Comparison of ENCODE assay signal across 8 cellular contexts in the genomic region with DNA sequence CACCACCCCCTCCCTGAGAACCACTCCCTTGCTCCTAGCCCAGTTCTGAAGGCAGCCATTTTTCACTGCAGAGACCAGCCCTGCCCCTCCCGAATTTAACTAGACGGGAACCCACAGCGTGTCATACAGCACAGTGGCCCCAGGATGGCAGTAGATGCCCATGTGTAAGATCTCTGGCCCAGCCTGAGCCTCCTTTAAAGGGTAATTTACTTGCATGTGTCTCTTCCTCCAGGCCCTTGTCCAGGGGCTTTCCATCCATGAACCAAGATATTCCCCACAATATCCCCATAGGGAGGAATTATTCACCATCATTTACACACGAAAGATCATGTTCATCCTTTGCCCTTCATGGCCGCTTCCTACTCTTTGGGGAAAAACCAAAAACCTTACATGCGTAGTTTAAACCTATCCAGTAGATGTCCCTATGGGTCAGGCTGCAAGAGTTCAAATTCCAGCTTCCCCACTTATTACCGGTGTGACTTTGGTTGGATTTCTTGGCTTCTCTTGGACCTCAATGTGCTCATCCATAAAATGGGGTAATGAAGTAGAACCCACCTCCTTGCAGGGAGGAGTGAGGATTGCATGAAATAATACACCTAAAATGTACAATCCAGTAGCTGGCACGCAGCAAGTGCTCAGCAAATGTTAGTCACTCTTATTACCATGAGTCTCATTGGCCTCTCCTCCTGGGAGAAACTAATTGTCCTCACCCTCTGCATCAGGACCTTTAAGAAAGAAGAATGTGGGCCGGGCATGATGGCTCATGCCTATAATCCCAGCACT. TPM values are rescaled to one million over a fixed set of nuclear protein-coding genes. Genes with fewer than 3 reads are reported as not detected.
DNase-seq lines count a peak whose midpoint lies in the region; ATAC-seq and TF ChIP-seq lines count a peak whose summit lies in the region.

No MANE protein-coding gene starts in this region.

- TF ChIP-seq CTCF in LNCaP clone FGC (IDR thresholded peaks at IDR 0.05; ENCODE audit: control insufficient read depth, extremely low read depth, insufficient read depth): peak; percentile 86
- peak; percentile 96 for TF ChIP-seq CTCF in Panc1 (IDR thresholded peaks at IDR 0.05)
- peak; percentile 86 for TF ChIP-seq CTCF in osteocyte (IDR thresholded peaks at IDR 0.05)
- peak; percentile 87 for TF ChIP-seq CTCF in type B pancreatic cell (conservative IDR thresholded peaks at IDR 0.05)

- H3K9me3 Mint-ChIP-seq in activated T-helper 2 cell treated with anti-CD3 and anti-CD28 coated beads, Interferon-gamma antibody, Interleukin-2, Interleukin-4, amounts not matched to agents 10 μg/mL and 5 μg/mL and 100 μg/mL, durations not matched to agents 14 hours and 24 hours and 36 hours: no peaks in the 10 kb centered on the region
- H3K9me3 Mint-ChIP-seq in osteocyte (ENCODE audit: unreplicated experiment) (no peaks in the 10 kb centered on the region), type B pancreatic cell (no peaks in the 10 kb centered on the region)

- BruUV-seq in Panc1 (replicated peaks; lab: Mats Ljungman, UMichigan): no TSS peak

- no peaks in the 10 kb centered on the region for H3K36me3 ChIP-seq in Panc1 (ENCODE audit: control insufficient read depth, insufficient read depth, low read length)

- DNase-seq in activated CD4-positive, CD25-positive, alpha-beta regulatory T cell (lab: John Stamatoyannopoulos, UW): peak; percentile 4 to 20 (median 14)
- no peak for DNase-seq in activated CD4-positive, CD25-positive, alpha-beta regulatory T cell treated with anti-CD3 and anti-CD28 coated beads, Interleukin-2, amount 50 U/mL, for 72 hours
- DNase-seq in LNCaP clone FGC (ENCODE audit: low read depth) (no peak), Panc1 (ENCODE audit: low read depth, low spot score) (peak; percentile 88), globus pallidus (ENCODE audit: low spot score) (peak; percentile 32), osteocyte (ENCODE audit: extremely low spot score, unreplicated experiment) (peak; percentile 91), type B pancreatic cell (ENCODE audit: extremely low spot score, unreplicated experiment) (no peak)
- peak; percentile 34 for DNase-seq in activated T-helper 2 cell treated with anti-CD3 and anti-CD28 coated beads, Interferon-gamma antibody, Interleukin-2, Interleukin-4, amounts not matched to agents 10 μg/mL and 5 μg/mL and 100 μg/mL, durations not matched to agents 14 hours and 24 hours and 36 hours (ENCODE audit: low spot score)

- H3K4me1 ChIP-seq in Panc1 (ENCODE audit: control insufficient read depth, insufficient read depth, low read length): no peaks in the 10 kb centered on the region

- peaks cover 3% of the 10 kb centered on the region for H3K4me1 Mint-ChIP-seq in activated T-helper 2 cell treated with anti-CD3 and anti-CD28 coated beads, Interferon-gamma antibody, Interleukin-2, Interleukin-4, amounts not matched to agents 10 μg/mL and 5 μg/mL and 100 μg/mL, durations not matched to agents 14 hours and 24 hours and 36 hours (ENCODE audit: low read depth)
- H3K4me1 Mint-ChIP-seq in osteocyte (ENCODE audit: unreplicated experiment) (peaks cover 10% of the 10 kb centered on the region), type B pancreatic cell (ENCODE audit: unreplicated experiment) (peaks cover 11% of the 10 kb centered on the region)

- H3K4me3 ChIP-seq in LNCaP clone FGC (ENCODE audit: low read depth, low read length) (no peak overlapping the region), Panc1 (ENCODE audit: low read depth in 2 of 2, low read length in 2 of 2) (peak overlapping the region in 1 of 2 experiments; percentile 43; a peak in 2 of 4 replicates)

- CTCF ChIA-PET in Panc1 (lab: Charles Lee): interaction anchor here (1.0 kb wide), 1 partner anchor 208 kb away, joined by 4 read pairs; no protein-coding TSS in a partner anchor

- no peaks in the 10 kb centered on the region for H3K27me3 ChIP-seq in Panc1 (ENCODE audit: control insufficient read depth, insufficient read depth, low read length)

- intact Hi-C loops in Panc1 (cut with micrococcal nuclease; ENCODE audit: unreplicated experiment): loop anchor here (2.0 to 10.0 kb wide), 3 partner anchors 106 to 298 kb away; no protein-coding TSS in a partner anchor
- intact Hi-C loops in activated T-helper 2 cell treated with anti-CD3 and anti-CD28 coated beads, Interferon-gamma antibody, Interleukin-2, Interleukin-4, amounts not matched to agents 10 μg/mL and 5 μg/mL and 100 μg/mL, durations not matched to agents 14 hours and 24 hours and 36 hours (cut with micrococcal nuclease): loop anchor here (1.0 kb wide), 1 partner anchor 208 kb away; no protein-coding TSS in a partner anchor

- H3K27me3 Mint-ChIP-seq in activated T-helper 2 cell treated with anti-CD3 and anti-CD28 coated beads, Interferon-gamma antibody, Interleukin-2, Interleukin-4, amounts not matched to agents 10 μg/mL and 5 μg/mL and 100 μg/mL, durations not matched to agents 14 hours and 24 hours and 36 hours (ENCODE audit: low read depth): peaks cover 11% of the 10 kb centered on the region
- H3K27me3 Mint-ChIP-seq in osteocyte (ENCODE audit: unreplicated experiment): peaks cover 6% of the 10 kb centered on the region
- H3K27me3 Mint-ChIP-seq in type B pancreatic cell: peaks cover 13% of the 10 kb centered on the region

- no peaks in the 10 kb centered on the region for H3K36me3 Mint-ChIP-seq in activated T-helper 2 cell treated with anti-CD3 and anti-CD28 coated beads, Interferon-gamma antibody, Interleukin-2, Interleukin-4, amounts not matched to agents 10 μg/mL and 5 μg/mL and 100 μg/mL, durations not matched to agents 14 hours and 24 hours and 36 hours (ENCODE audit: low read depth)
- no peaks in the 10 kb centered on the region for H3K36me3 Mint-ChIP-seq in osteocyte (ENCODE audit: unreplicated experiment)
- no peaks in the 10 kb centered on the region for H3K36me3 Mint-ChIP-seq in type B pancreatic cell

- in situ Hi-C loops in Panc1 (cut with HindIII; ENCODE audit: low pct_unique_long_range_greater_than_20kb, low sequenced_read_pairs): no loop called here

- peak; percentile 99 for ATAC-seq in Panc1

- no peak overlapping the region for H3K27ac Mint-ChIP-seq in activated T-helper 2 cell treated with anti-CD3 and anti-CD28 coated beads, Interferon-gamma antibody, Interleukin-2, Interleukin-4, amounts not matched to agents 10 μg/mL and 5 μg/mL and 100 μg/mL, durations not matched to agents 14 hours and 24 hours and 36 hours
- H3K27ac Mint-ChIP-seq in osteocyte (ENCODE audit: unreplicated experiment) (peak overlapping the region; percentile 0), type B pancreatic cell (peak overlapping the region; percentile 26)

- POLR2A ChIA-PET in Panc1 (lab: Charles Lee): no interaction called here

- H3K27ac ChIP-seq in Panc1 (ENCODE audit: low read length): peak overlapping the region; percentile 29; the same call in 1 of the 2 replicates

- H3K9me3 ChIP-seq in Panc1 (ENCODE audit: control insufficient read depth, insufficient read depth, low read depth, low read length): no peaks in the 10 kb centered on the region

- H3K4me3 Mint-ChIP-seq in activated T-helper 2 cell treated with anti-CD3 and anti-CD28 coated beads, Interferon-gamma antibody, Interleukin-2, Interleukin-4, amounts not matched to agents 10 μg/mL and 5 μg/mL and 100 μg/mL, durations not matched to agents 14 hours and 24 hours and 36 hours (ENCODE audit: low read depth): no peak overlapping the region
- no peak overlapping the region for H3K4me3 Mint-ChIP-seq in osteocyte (ENCODE audit: unreplicated experiment)
- H3K4me3 Mint-ChIP-seq in type B pancreatic cell: no peak overlapping the region

RNA-seq across cellular contexts. Expression of a gene that starts 4.0 kb away (rescaled TPM):
- total RNA-seq in Panc1 (2021; ENCODE audit: unreplicated experiment) (not detected), osteocyte (not detected in 2 replicates), type B pancreatic cell (ENCODE audit: low replicate concordance) (not detected in 2 replicates)
- not detected for polyA plus RNA-seq in Panc1 (2012; ENCODE audit: insufficient read length)
- total RNA-seq in activated T-helper 2 cell treated with anti-CD3 and anti-CD28 coated beads, Interferon-gamma antibody, Interleukin-2, Interleukin-4, amounts not matched to agents 10 μg/mL and 5 μg/mL and 100 μg/mL, durations not matched to agents 14 hours and 24 hours and 36 hours: not detected in 2 replicates

RNA-seq across cellular contexts. Expression of a gene that starts 39.0 kb away (rescaled TPM):
- total RNA-seq in Panc1 (2021; ENCODE audit: unreplicated experiment) (not detected), osteocyte (not detected in 2 replicates), type B pancreatic cell (ENCODE audit: low replicate concordance) (1.2 TPM in 1 of 2 replicates, not detected in the other)
- polyA plus RNA-seq in Panc1 (2012; ENCODE audit: insufficient read length): not detected
- not detected in 2 replicates for total RNA-seq in activated T-helper 2 cell treated with anti-CD3 and anti-CD28 coated beads, Interferon-gamma antibody, Interleukin-2, Interleukin-4, amounts not matched to agents 10 μg/mL and 5 μg/mL and 100 μg/mL, durations not matched to agents 14 hours and 24 hours and 36 hours

RNA-seq across cellular contexts. Expression of a gene that starts 42.6 kb away (rescaled TPM):
- total RNA-seq in Panc1 (2021; ENCODE audit: unreplicated experiment) (120 TPM), osteocyte (103 and 107 TPM in 2 replicates), type B pancreatic cell (ENCODE audit: low replicate concordance) (98.8 and 155 TPM in 2 replicates)
- polyA plus RNA-seq in Panc1 (2012; ENCODE audit: insufficient read length): 101 TPM
- total RNA-seq in activated T-helper 2 cell treated with anti-CD3 and anti-CD28 coated beads, Interferon-gamma antibody, Interleukin-2, Interleukin-4, amounts not matched to agents 10 μg/mL and 5 μg/mL and 100 μg/mL, durations not matched to agents 14 hours and 24 hours and 36 hours: 76.6 and 77.8 TPM in 2 replicates

Comparison
In these comparisons a context has a peak if more than half of its experiments do, and no peak if none do; other contexts are left out.
1. DNase-seq: peak in activated CD4-positive, CD25-positive, alpha-beta regulatory T cell (4 of 4), Panc1 (single experiment), activated T-helper 2 cell treated with anti-CD3 and anti-CD28 coated beads, Interferon-gamma antibody, Interleukin-2, Interleukin-4, amounts not matched to agents 10 μg/mL and 5 μg/mL and 100 μg/mL, durations not matched to agents 14 hours and 24 hours and 36 hours (single experiment), globus pallidus (single experiment) and osteocyte (single experiment); none in activated CD4-positive, CD25-positive, alpha-beta regulatory T cell treated with anti-CD3 and anti-CD28 coated beads, Interleukin-2, amount 50 U/mL, for 72 hours (single experiment), LNCaP clone FGC (single experiment) and type B pancreatic cell (single experiment).
2. Peak in every context shown above with its lines, with median percentiles within 50 percentile points of each other: CTCF ChIP-seq.